In the genomic region with DNA sequence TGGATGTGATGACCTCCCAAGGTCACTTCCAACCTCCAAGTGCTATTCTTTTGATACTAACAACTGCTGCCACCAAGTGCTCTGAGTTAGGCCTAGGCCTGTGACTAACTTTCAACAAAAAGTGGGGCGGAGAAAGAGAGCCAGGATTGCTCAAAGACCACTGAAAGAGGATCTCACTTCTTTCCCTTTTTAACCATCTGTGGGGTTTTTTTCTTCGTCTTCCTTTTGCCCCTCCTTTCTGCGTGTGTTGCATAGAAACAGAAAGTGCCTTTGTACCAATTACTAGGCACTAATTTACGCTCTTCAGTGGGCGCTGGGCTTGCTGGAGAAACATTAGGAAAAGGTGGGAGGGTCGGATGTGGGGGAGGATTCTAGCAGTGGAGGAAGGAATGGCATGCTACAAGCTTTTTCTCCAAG, we compare ENCODE assay signal across 9 cellular contexts. TPM values are rescaled to one million over a fixed set of nuclear protein-coding genes. Genes with fewer than 3 reads are reported as not detected.
DNase-seq lines count a peak whose midpoint lies in the region; ATAC-seq and TF ChIP-seq lines count a peak whose summit lies in the region.
"Had no signal": no experiment of that assay in that cellular context is flagged by ENCODE, and none has a peak within 500 bp of the region (broad histone marks: within the 10 kb centered on the region; RNA-seq: fewer than 3 reads in every experiment).

No MANE protein-coding gene starts in this region.

- H3K36me3 ChIP-seq in heart right ventricle (no peaks in the 10 kb centered on the region), parathyroid adenoma (ENCODE audit: control insufficient read depth, insufficient read depth, low read length) (no peaks in the 10 kb centered on the region)
- H3K36me3 ChIP-seq: cardiac muscle cell had no signal

- peak in 2 of 9 donors; percentile 10 to 18 for TF ChIP-seq CTCF in heart right ventricle (IDR thresholded peaks at IDR 0.05)
- TF ChIP-seq CTCF in epithelial cell of proximal tubule (conservative IDR thresholded peaks at IDR 0.05; ENCODE audit: low read depth, low read length): no peak
- no peak for TF ChIP-seq CTCF in parathyroid adenoma (IDR thresholded peaks at IDR 0.05)

- H3K4me1 ChIP-seq in heart right ventricle: peaks cover 42 to 100% (median 90%) of the 10 kb centered on the region in 9 donors
- peaks cover 29% of the 10 kb centered on the region for H3K4me1 ChIP-seq in parathyroid adenoma

- ATAC-seq in heart right ventricle: peak in 3 of 8 donors; percentile 5 to 14 (median 12)
- no peak for ATAC-seq in Right ventricle myocardium superior (ENCODE audit: poor library complexity)
- peak; percentile 66 for ATAC-seq in HG02938 (IDR thresholded peaks at IDR 0.05; ENCODE audit: unreplicated experiment)

- no peak for DNase-seq in heart right ventricle
- no peak for DNase-seq in Right ventricle myocardium superior
- DNase-seq in SIG-M5 treated with dmso at 0.1 percent for 504 hours (lab: John Stamatoyannopoulos, UW; ENCODE audit: unreplicated experiment): peak; percentile 94
- no peak for DNase-seq in epithelial cell of proximal tubule (ENCODE audit: low read depth)
- DNase-seq in T-helper 9 cell: no peak
- no peak for DNase-seq in SW 1271 (lab: John Stamatoyannopoulos, UW)

- no peak overlapping the region for H3K9ac ChIP-seq in parathyroid adenoma

- H3K79me2 ChIP-seq in parathyroid adenoma: peaks cover 48% of the 10 kb centered on the region

- H3K4me3 ChIP-seq in heart right ventricle (peak overlapping the region in 3 of 10 donors; percentile 0 to 26 (median 12)), epithelial cell of proximal tubule (ENCODE audit: low read depth, low read length) (peak overlapping the region; percentile 4), parathyroid adenoma (ENCODE audit: low read depth, low read length) (no peak overlapping the region)
- H3K4me3 ChIP-seq: cardiac muscle cell had no signal

- H3K27ac ChIP-seq in heart right ventricle (peak overlapping the region in 9 of 10 donors; percentile 32 to 87 (median 71)), parathyroid adenoma (peak overlapping the region; percentile 71)
- H3K27ac ChIP-seq: cardiac muscle cell had no signal

- H3K9me3 ChIP-seq in heart right ventricle (no peaks in the 10 kb centered on the region), parathyroid adenoma (ENCODE audit: control insufficient read depth, low read length) (no peaks in the 10 kb centered on the region)

- H3K27me3 ChIP-seq in heart right ventricle: no peaks in the 10 kb centered on the region
- no peaks in the 10 kb centered on the region for H3K27me3 ChIP-seq in parathyroid adenoma (ENCODE audit: control insufficient read depth, insufficient read depth, low read length)

- intact Hi-C loops in heart right ventricle (cut with DNase I) (no loop called here), Right ventricle myocardium superior (cut with DNase I) (no loop called here)

- 42 to 49% methylated on average over 6 of the region's 6 CpGs for WGBS in heart right ventricle, 2 donors

- no peak overlapping the region for H2AFZ ChIP-seq in parathyroid adenoma

- H3K4me2 ChIP-seq in parathyroid adenoma (ENCODE audit: low read length): no peak overlapping the region

RNA-seq across cellular contexts. Expression of a gene that starts 8.0 kb away (rescaled TPM):
- total RNA-seq in heart right ventricle (10 to 100 TPM; 27.3 to 67.4 (median 41.1) TPM), Right ventricle myocardium superior (50.9 TPM), epithelial cell of proximal tubule (3.8 and 6.3 TPM in 2 replicates)
- 10 to 100 TPM; 27.7 to 31.9 TPM for polyA plus RNA-seq in heart right ventricle
- polyA plus RNA-seq: cardiac muscle cell had no signal
